27 cellular contexts compared by ENCODE assay signal in the genomic region with DNA sequence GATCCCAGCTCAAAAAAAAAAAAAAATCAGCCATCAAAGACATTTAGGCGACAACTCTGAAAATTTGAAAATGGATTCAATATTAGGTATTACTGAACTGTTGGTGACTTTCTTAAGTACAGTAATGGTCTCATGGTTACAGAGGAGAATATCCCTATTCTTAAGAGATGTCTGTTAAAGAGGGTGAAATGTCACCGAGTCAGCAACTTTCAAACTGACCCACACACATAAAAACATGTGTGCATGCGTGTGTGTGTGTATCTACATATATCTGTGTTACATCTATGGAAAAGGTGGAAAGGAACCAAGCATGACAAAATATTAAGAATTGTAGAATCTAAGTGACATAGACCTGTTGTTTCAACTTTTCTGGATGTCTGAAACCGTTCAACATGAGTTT. TPM values are rescaled to one million over a fixed set of nuclear protein-coding genes. Genes with fewer than 3 reads are reported as not detected.
A peak's percentile ranks its signal among the peaks of the same experiment; 100 is the strongest.
DNase-seq lines count a peak whose midpoint lies in the region; ATAC-seq, FAIRE-seq and TF ChIP-seq lines count a peak whose summit lies in the region.
"Had no signal": no experiment of that assay in that cellular context is flagged by ENCODE, and none has a peak within 500 bp of the region (broad histone marks: within the 10 kb centered on the region; RNA-seq: fewer than 3 reads in every experiment).

No MANE protein-coding gene starts in this region.

- 4% methylated on average over 4 of the region's 4 CpGs for WGBS in HepG2 (ENCODE audit: low lambda C conversion rate)
- WGBS in right lobe of liver (ENCODE audit: insufficient coverage, low coverage, low lambda C conversion rate, missing lambda C conversion rate), result 45% methylated on average over 4 of the region's 4 CpGs
- 90% methylated on average over 4 of the region's 4 CpGs; no CpG with 5 or more reads in 1 of the 2 experiments for WGBS in H1 (ENCODE audit: extremely low coverage in 1 of 2, insufficient coverage in 1 of 2, insufficient read length in 1 of 2, insufficient replicate concordance in 2 of 2, low coverage in 1 of 2, low lambda C conversion rate in 2 of 2, missing lambda C conversion rate in 1 of 2), 2 experiments

- H3K9me3 Mint-ChIP-seq in astrocyte (ENCODE audit: unreplicated experiment), result peaks cover 7% of the 10 kb centered on the region
- H3K9me3 Mint-ChIP-seq in activated CD8-positive, alpha-beta T cell treated with anti-CD3 and anti-CD28 coated beads for 36 hours, result no peaks in the 10 kb centered on the region
- H3K9me3 Mint-ChIP-seq: CD4-positive, alpha-beta memory T cell had no signal

- no peaks in the 10 kb centered on the region for H3K36me3 ChIP-seq in HepG2 (replicated peaks in 1 of 2; ENCODE audit: control insufficient read depth in 1 of 2, insufficient read depth in 2 of 2, low read length in 2 of 2)
- no peaks in the 10 kb centered on the region for H3K36me3 ChIP-seq in right lobe of liver
- no peaks in the 10 kb centered on the region for H3K36me3 ChIP-seq in astrocyte (ENCODE audit: insufficient read depth, low read length)
- H3K36me3 ChIP-seq in H1 (ENCODE audit: control insufficient read depth in 2 of 4, insufficient read depth in 4 of 4, low read length in 3 of 4), result no peaks in the 10 kb centered on the region
- H3K36me3 ChIP-seq: BE2C, BLaER1 had no signal

- in situ Hi-C loops in HepG2 (cut with HindIII; ENCODE audit: extremely low pct_ligation_motif_present, low pct_unique_long_range_greater_than_20kb), result loop anchor here (10.0 kb wide), 1 partner anchor 631 kb away; no protein-coding TSS in a partner anchor

- no peaks in the 10 kb centered on the region; the same call in 1 of the 2 replicates for H4K20me1 ChIP-seq in HepG2 (ENCODE audit: insufficient read depth, low read length)
- no peaks in the 10 kb centered on the region for H4K20me1 ChIP-seq in astrocyte (ENCODE audit: insufficient read depth, low read length)
- no peaks in the 10 kb centered on the region for H4K20me1 ChIP-seq in H1 (replicated peaks in 1 of 2; ENCODE audit: control insufficient read depth in 1 of 2, insufficient read depth in 2 of 2, low read length in 2 of 2)
- H4K20me1 ChIP-seq: BLaER1 had no signal

- peaks cover 5 to 68% of the 10 kb centered on the region in 2 experiments; a peak in 4 of 5 replicates for H3K27me3 ChIP-seq in HepG2 (ENCODE audit: control insufficient read depth in 1 of 2, insufficient read depth in 2 of 2, low read length in 2 of 2)
- no peaks in the 10 kb centered on the region for H3K27me3 ChIP-seq in right lobe of liver
- peaks cover 8% of the 10 kb centered on the region for H3K27me3 ChIP-seq in astrocyte (ENCODE audit: insufficient read depth, low read length)
- H3K27me3 ChIP-seq in H1 (replicated peaks in 1 of 4; ENCODE audit: control insufficient read depth in 3 of 4, extremely low read depth in 1 of 4, insufficient read depth in 3 of 4, low read length in 3 of 4), result peaks cover 0 to 18% (median 18%) of the 10 kb centered on the region in 4 experiments; a peak in 5 of 7 replicates
- H3K27me3 ChIP-seq: BE2C, BLaER1 had no signal

- intact Hi-C loops in HepG2 (cut with micrococcal nuclease; ENCODE audit: unreplicated experiment) (no loop called here), right lobe of liver (cut with DNase I) (loop anchor here in 1 of 2 donors (5.0 kb wide), 1 partner anchor 383 kb away; no protein-coding TSS in a partner anchor)
- intact Hi-C loops in activated CD8-positive, alpha-beta T cell treated with anti-CD3 and anti-CD28 coated beads for 36 hours (cut with micrococcal nuclease), result loop anchor here (2.0 kb wide), 1 partner anchor 377 kb away; no protein-coding TSS in a partner anchor

- no peak overlapping the region for H3K23ac ChIP-seq in H1 (ENCODE audit: insufficient read length)

- CTCF ChIA-PET in HepG2 (lab: Yijun Ruan, JAX; ENCODE audit: low intra/inter-chr PET ratio, low total read pairs) (interaction anchor here (4.5 to 5.0 kb wide), 2 partner anchors 377 to 386 kb away, joined by 49 to 59 read pairs; no protein-coding TSS in a partner anchor), H1 (lab: Charles Lee; ENCODE audit: partially characterized antibody) (interaction anchor here (0.6 to 8.6 kb wide), 14 partner anchors 13 to 383 kb away, joined by 3 to 81 read pairs (median 4); no protein-coding TSS in a partner anchor)
- CTCF ChIA-PET in activated CD8-positive, alpha-beta T cell treated with anti-CD3 and anti-CD28 coated beads for 36 hours (lab: Charles Lee), result no interaction called here

- no peak overlapping the region for H4K8ac ChIP-seq in H1 (ENCODE audit: extremely low read depth, insufficient read depth, low read length)

- H3K4me1 ChIP-seq in HepG2 (ENCODE audit: insufficient read depth, low read length) (no peaks in the 10 kb centered on the region), right lobe of liver (no peaks in the 10 kb centered on the region), astrocyte (ENCODE audit: insufficient read depth, low read length) (peaks cover 11% of the 10 kb centered on the region), H1 (replicated peaks in 1 of 4; ENCODE audit: control insufficient read depth in 3 of 4, insufficient read depth in 4 of 4, low read length in 3 of 4) (peaks cover 4 to 7% (median 6%) of the 10 kb centered on the region in 4 experiments; a peak in 6 of 7 replicates)
- H3K4me1 ChIP-seq: BE2C had no signal

- POLR2A ChIA-PET in HepG2 (lab: Yijun Ruan, JAX) (no interaction called here), H1 (lab: Charles Lee; ENCODE audit: partially characterized antibody) (interaction anchor here (0.6 to 3.3 kb wide), 2 partner anchors 10 to 381 kb away, joined by 3 to 24 read pairs; no protein-coding TSS in a partner anchor)
- POLR2A ChIA-PET in activated CD8-positive, alpha-beta T cell treated with anti-CD3 and anti-CD28 coated beads for 36 hours (lab: Charles Lee), result no interaction called here

- H3K4ac ChIP-seq in H1 (replicated peaks; ENCODE audit: insufficient read length, low read depth, low read length), result no peak overlapping the region

- no peak for DNase-seq in HepG2 (ENCODE audit: low spot score)
- DNase-seq in right lobe of liver, result no peak
- no peak for DNase-seq in astrocyte (ENCODE audit: low read depth)
- DNase-seq in H1 (ENCODE audit: low read depth in 1 of 2, low spot score in 2 of 2), result no peak
- no peak for DNase-seq in LoVo (ENCODE audit: low spot score)
- DNase-seq in activated CD8-positive, alpha-beta T cell treated with anti-CD3 and anti-CD28 coated beads for 36 hours, result no peak
- DNase-seq: ACHN; BE2C; C1 segment of cervical spinal cord; CD4-positive, alpha-beta memory T cell; CD4-positive, CD25-positive, alpha-beta regulatory T cell; CD8-positive, alpha-beta memory T cell; COR-L47; DMS 273 treated with DMSO at 0.1 percent for 48 hours; DMS153; DMS53; DMS79; DND-41; EL; GDM1 had no signal

- H3K23me2 ChIP-seq in H1 (ENCODE audit: low read depth, low read length), result no peaks in the 10 kb centered on the region; the same call in 1 of the 2 replicates

- H3K4me2 ChIP-seq in HepG2 (ENCODE audit: low read depth, low read length) (no peak overlapping the region), astrocyte (ENCODE audit: low read length) (no peak overlapping the region), H1 (ENCODE audit: insufficient read depth in 1 of 2, low read depth in 2 of 2, low read length in 2 of 2) (no peak overlapping the region)
- H3K4me2 ChIP-seq: BLaER1 had no signal

- H3K56ac ChIP-seq in H1 (replicated peaks; ENCODE audit: insufficient read length, low read depth, low read length), result no peak overlapping the region

- no peak overlapping the region for H2AK5ac ChIP-seq in H1 (ENCODE audit: low read depth, low read length)

- no TSS peak for BruUV-seq in HepG2 (replicated peaks; lab: Mats Ljungman, UMichigan)

- no peak overlapping the region for H2BK12ac ChIP-seq in H1 (ENCODE audit: low read depth, low read length)

- no peak for TF ChIP-seq POLR2A in HepG2 (IDR thresholded peaks at IDR 0.05; ENCODE audit: insufficient read depth in 1 of 2, low read depth in 2 of 2, low read length in 2 of 2)
- TF ChIP-seq POLR2A in right lobe of liver (IDR thresholded peaks at IDR 0.05), result no peak
- no peak for TF ChIP-seq POLR2A in H1 (IDR thresholded peaks at IDR 0.05; ENCODE audit: control extremely low read depth in 1 of 2, low read depth in 2 of 2, low read length in 2 of 2)

- no peak for FAIRE-seq in HepG2 (lab: Jason Lieb, UNC)
- peak; percentile 59 for FAIRE-seq in astrocyte (lab: Jason Lieb, UNC)
- no peak for FAIRE-seq in H1 (lab: Jason Lieb, UNC)
- FAIRE-seq: GM12878, GM12892, GM18507 had no signal

- H2BK20ac ChIP-seq in H1 (ENCODE audit: low read length), result no peak overlapping the region

- H3K14ac ChIP-seq in H1 (ENCODE audit: insufficient read length), result no peak overlapping the region

- H3K4me1 Mint-ChIP-seq in astrocyte (ENCODE audit: low read depth, unreplicated experiment), result no peaks in the 10 kb centered on the region
- peaks cover 5% of the 10 kb centered on the region for H3K4me1 Mint-ChIP-seq in activated CD8-positive, alpha-beta T cell treated with anti-CD3 and anti-CD28 coated beads for 36 hours (ENCODE audit: low read depth)

- TF ChIP-seq EP300 in HepG2 (IDR thresholded peaks at IDR 0.05; ENCODE audit: low read depth in 2 of 2, low read length in 2 of 2) (no peak), HepG2 (CRISPR knock-in tag; IDR thresholded peaks at IDR 0.05; ENCODE audit: borderline replicate concordance) (no peak), H1 (IDR thresholded peaks at IDR 0.05; ENCODE audit: borderline replicate concordance in 1 of 2, low read depth in 2 of 2, low read length in 2 of 2) (no peak)

- H3K27ac ChIP-seq in HepG2 (ENCODE audit: extremely low read length, insufficient read depth, low read length) (no peak overlapping the region), right lobe of liver (no peak overlapping the region), astrocyte (ENCODE audit: low read depth, low read length) (no peak overlapping the region), H1 (ENCODE audit: low read depth, low read length) (no peak overlapping the region)
- H3K27ac ChIP-seq: 22Rv1, BLaER1 had no signal

- no peak overlapping the region for H2BK120ac ChIP-seq in H1 (replicated peaks; ENCODE audit: low read depth, low read length)

- H3K27me3 Mint-ChIP-seq in astrocyte (ENCODE audit: low read depth, unreplicated experiment), result peaks cover 38% of the 10 kb centered on the region
- H3K27me3 Mint-ChIP-seq in activated CD8-positive, alpha-beta T cell treated with anti-CD3 and anti-CD28 coated beads for 36 hours, result peaks cover 36% of the 10 kb centered on the region

- no peak overlapping the region for H3K27ac Mint-ChIP-seq in astrocyte (ENCODE audit: unreplicated experiment)
- H3K27ac Mint-ChIP-seq in activated CD8-positive, alpha-beta T cell treated with anti-CD3 and anti-CD28 coated beads for 36 hours, result no peak overlapping the region
- H3K27ac Mint-ChIP-seq: CD14-positive monocyte; CD4-positive, alpha-beta memory T cell; CD4-positive, CD25-positive, alpha-beta regulatory T cell; CD8-positive, alpha-beta memory T cell had no signal

- H3K18ac ChIP-seq in H1 (ENCODE audit: extremely low read depth, low read length), result no peak overlapping the region

- H3K9me3 ChIP-seq in HepG2 (ENCODE audit: low read length) (no peaks in the 10 kb centered on the region), right lobe of liver (no peaks in the 10 kb centered on the region), astrocyte (ENCODE audit: insufficient read depth, low read depth, low read length) (no peaks in the 10 kb centered on the region), H1 (ENCODE audit: insufficient read depth in 2 of 2, low read depth in 1 of 2, low read length in 1 of 2) (no peaks in the 10 kb centered on the region)
- H3K9me3 ChIP-seq: BE2C, BLaER1 had no signal

- H3K36me3 Mint-ChIP-seq in astrocyte (ENCODE audit: low read depth, unreplicated experiment), result no peaks in the 10 kb centered on the region
- no peaks in the 10 kb centered on the region for H3K36me3 Mint-ChIP-seq in activated CD8-positive, alpha-beta T cell treated with anti-CD3 and anti-CD28 coated beads for 36 hours (ENCODE audit: low read depth)
- H3K36me3 Mint-ChIP-seq: CD14-positive monocyte; CD4-positive, alpha-beta memory T cell; CD4-positive, CD25-positive, alpha-beta regulatory T cell; CD8-positive, alpha-beta memory T cell had no signal

- TF ChIP-seq RAD21 in HepG2 (CRISPR knock-in tag; IDR thresholded peaks at IDR 0.05) (no peak), H1 (IDR thresholded peaks at IDR 0.05 in 1 of 2, conservative IDR thresholded peaks at IDR 0.05 in 1 of 2; ENCODE audit: low read depth in 2 of 2, low read length in 2 of 2) (no peak)

- H3K9ac ChIP-seq in HepG2 (ENCODE audit: insufficient read depth, low read depth, low read length), result no peak overlapping the region
- H3K9ac ChIP-seq in astrocyte (ENCODE audit: low read length), result no peak overlapping the region
- H3K9ac ChIP-seq in H1 (replicated peaks in 1 of 4; ENCODE audit: extremely low read depth in 1 of 4, low read depth in 3 of 4, low read length in 3 of 4), result no peak overlapping the region
- H3K9ac ChIP-seq: BLaER1 had no signal

- H3K4me3 Mint-ChIP-seq in astrocyte (ENCODE audit: unreplicated experiment), result no peak overlapping the region
- no peak overlapping the region for H3K4me3 Mint-ChIP-seq in activated CD8-positive, alpha-beta T cell treated with anti-CD3 and anti-CD28 coated beads for 36 hours
- H3K4me3 Mint-ChIP-seq: CD4-positive, alpha-beta memory T cell; CD4-positive, CD25-positive, alpha-beta regulatory T cell; CD8-positive, alpha-beta memory T cell had no signal

- no peak overlapping the region for H4K5ac ChIP-seq in H1 (ENCODE audit: insufficient read length, low read depth, low read length)

- ATAC-seq in HepG2, result no peak
- ATAC-seq in right lobe of liver, result no peak
- ATAC-seq in activated CD8-positive, alpha-beta T cell treated with anti-CD3 and anti-CD28 coated beads for 36 hours, result no peak
- ATAC-seq: GM12878 had no signal

- H2AFZ ChIP-seq in HepG2 (ENCODE audit: low read length), result no peak overlapping the region
- no peak overlapping the region for H2AFZ ChIP-seq in astrocyte (ENCODE audit: low read depth, low read length)
- no peak overlapping the region for H2AFZ ChIP-seq in H1 (ENCODE audit: low read length)

- H2BK5ac ChIP-seq in H1 (ENCODE audit: low read depth, low read length), result no peak overlapping the region

- H3K4me3 ChIP-seq in HepG2 (replicated peaks in 1 of 3; ENCODE audit: insufficient read depth in 1 of 3, low read depth in 2 of 3, low read length in 3 of 3) (no peak overlapping the region), right lobe of liver (no peak overlapping the region), astrocyte (ENCODE audit: insufficient read depth, low read depth, low read length) (no peak overlapping the region), H1 (ENCODE audit: extremely low read depth in 1 of 4, insufficient read depth in 2 of 4, low read depth in 3 of 4, low read length in 4 of 4) (no peak overlapping the region)
- H3K4me3 ChIP-seq: BLaER1, GM12878 had no signal

- H3K79me2 ChIP-seq in HepG2 (ENCODE audit: insufficient read depth, low read length) (no peaks in the 10 kb centered on the region), astrocyte (ENCODE audit: insufficient read depth, low read length) (no peaks in the 10 kb centered on the region), H1 (ENCODE audit: control insufficient read depth in 1 of 2, insufficient read depth in 2 of 2, low read length in 2 of 2) (no peaks in the 10 kb centered on the region)

- H4K91ac ChIP-seq in H1 (replicated peaks; ENCODE audit: insufficient read length, low read length), result no peak overlapping the region

- no peak overlapping the region for H2BK15ac ChIP-seq in H1 (ENCODE audit: low read length)

- TF ChIP-seq CTCF in HepG2 (CRISPR knock-in tag; IDR thresholded peaks at IDR 0.05) (no peak), right lobe of liver (IDR thresholded peaks at IDR 0.05) (no peak), astrocyte (IDR thresholded peaks at IDR 0.05; ENCODE audit: insufficient read depth, low read depth, low read length) (no peak), H1 (IDR thresholded peaks at IDR 0.05; ENCODE audit: control extremely low read depth in 1 of 3, insufficient read depth in 1 of 3, low read depth in 1 of 3, low read length in 3 of 3) (no peak)
- no peak for TF ChIP-seq CTCF in activated CD8-positive, alpha-beta T cell treated with anti-CD3 and anti-CD28 coated beads for 36 hours (IDR thresholded peaks at IDR 0.05)

- H3K79me1 ChIP-seq in H1 (ENCODE audit: low read depth, low read length), result no peaks in the 10 kb centered on the region

RNA-seq across cellular contexts. Expression of a gene that starts 41.6 kb away (rescaled TPM):
- total RNA-seq in HepG2 (2016; rRNA removed; fragmentation: Illumina TruSeq; extraction: Trizol) (not detected in 2 replicates), right lobe of liver (under 1 TPM; 0.09 to 0.73 (median 0.48) TPM), astrocyte (42.9 and 44.5 TPM in 2 replicates)
- total RNA-seq in HepG2 (2016; cell fraction: cytosol; rRNA removed; fragmentation: Illumina TruSeq; extraction: Trizol; ENCODE audit: low read depth), result not detected in 2 replicates
- total RNA-seq in HepG2 (2016; cell fraction: insoluble cytoplasmic fraction; rRNA removed; fragmentation: Illumina TruSeq; extraction: Trizol), result not detected in 2 replicates
- not detected in 2 replicates for total RNA-seq in HepG2 (2016; cell fraction: membrane; rRNA removed; fragmentation: Illumina TruSeq; extraction: Trizol)
- total RNA-seq in HepG2 (2016; cell fraction: nucleus; rRNA removed; fragmentation: Illumina TruSeq; extraction: Trizol), result not detected in 2 replicates
- polyA plus RNA-seq in HepG2 (2011; rRNA removed) (not detected in 2 replicates), H1 (2011; rRNA removed) (18.4 and 28.8 TPM in 2 replicates)
- polyA plus RNA-seq in HepG2 (2011; cell fraction: cytosol; rRNA removed), result not detected in 2 replicates
- polyA plus RNA-seq in HepG2 (2011; cell fraction: nucleus; rRNA removed), result not detected in 2 replicates
- polyA plus RNA-seq in HepG2 (2012), result not detected in 2 replicates
- not detected in 2 replicates for polyA plus RNA-seq in HepG2 (2016; cell fraction: cytosol; fragmentation: Illumina TruSeq; extraction: Trizol; ENCODE audit: low read depth)
- polyA plus RNA-seq in HepG2 (2016; cell fraction: insoluble cytoplasmic fraction; fragmentation: Illumina TruSeq; extraction: Trizol; ENCODE audit: low read depth), result not detected in 2 replicates
- polyA plus RNA-seq in HepG2 (2016; cell fraction: membrane; fragmentation: Illumina TruSeq; extraction: Trizol; ENCODE audit: low read depth), result not detected in 2 replicates
- polyA plus RNA-seq in HepG2 (2016; cell fraction: nucleus; fragmentation: Illumina TruSeq; extraction: Trizol; ENCODE audit: insufficient read depth, low read depth), result not detected in 2 replicates
- polyA minus RNA-seq in HepG2 (2011; rRNA and poly(A)+ RNA removed; ENCODE audit: low replicate concordance), result 0.98 TPM in 1 of 2 replicates, not detected in the other
- not detected in 2 replicates for polyA minus RNA-seq in HepG2 (2011; cell fraction: cytosol; rRNA and poly(A)+ RNA removed)
- not detected in 2 replicates for polyA minus RNA-seq in HepG2 (2011; cell fraction: nucleus; rRNA and poly(A)+ RNA removed)
- 46.9 and 49.8 TPM in 2 replicates for total RNA-seq in H1 (2021; fragmentation: NEBNext Ultra II Directional; extraction: Animal tissue kit (Norgen Biotek cat#: 25700))
- polyA plus RNA-seq in H1 (2011; cell fraction: cytosol; rRNA removed), result 12.7 TPM
- polyA plus RNA-seq in H1 (2011; cell fraction: nucleus; rRNA removed), result 59.5 TPM
- polyA plus RNA-seq in H1 (2012, experiment 1 of 2), result 17.6 to 27.8 TPM (median 24.7 TPM) in 4 replicates
- polyA plus RNA-seq in H1 (2012, experiment 2 of 2), result 9.7 TPM
- polyA plus RNA-seq in H1 (2013, experiment 1 of 2), result 17.1 TPM
- 16.9 TPM for polyA plus RNA-seq in H1 (2013, experiment 2 of 2)
- polyA minus RNA-seq in H1 (2011; rRNA and poly(A)+ RNA removed), result 17.2 and 19.9 TPM in 2 replicates
- 23.0 TPM for polyA minus RNA-seq in H1 (2011; cell fraction: cytosol; rRNA and poly(A)+ RNA removed)
- 42.4 TPM for polyA minus RNA-seq in H1 (2011; cell fraction: nucleus; rRNA and poly(A)+ RNA removed)
- total RNA-seq in activated CD8-positive, alpha-beta T cell treated with anti-CD3 and anti-CD28 coated beads for 36 hours, result not detected
- total RNA-seq: CD4-positive, alpha-beta memory T cell; CD4-positive, CD25-positive, alpha-beta regulatory T cell; CD8-positive, alpha-beta memory T cell; G401; GM12878 had no signal
- polyA plus RNA-seq: CD14-positive monocyte; CD4-positive, alpha-beta memory T cell; CD4-positive, CD25-positive, alpha-beta regulatory T cell; CD8-positive, alpha-beta memory T cell had no signal

Comparison
In these comparisons a context has a peak if more than half of its experiments do, and no peak if none do; other contexts are left out.
1. RNA of a gene that starts 41.6 kb away (total RNA-seq): 46.9 to 49.8 TPM in H1 and 42.9 to 44.5 TPM in astrocyte; 0.09 to 0.73 TPM in right lobe of liver, not detected in HepG2 and not detected in activated CD8-positive, alpha-beta T cell treated with anti-CD3 and anti-CD28 coated beads for 36 hours; every median in the first group is over 10 times any median in the second.